ENCODE assay signal across 8 cellular contexts in genomic region chr13:113187263-113187669, GRCh38. TPM values are rescaled to one million over a fixed set of nuclear protein-coding genes. Genes with fewer than 3 reads are reported as not detected.
A peak's percentile ranks its signal among the peaks of the same experiment; 100 is the strongest.
DNase-seq lines count a peak whose midpoint lies in the region; ATAC-seq, FAIRE-seq and TF ChIP-seq lines count a peak whose summit lies in the region.

No MANE protein-coding gene starts in this region.

- no peaks in the 10 kb centered on the region for H3K9me1 ChIP-seq in K562 (ENCODE audit: control insufficient read depth, insufficient read depth, low read length)

- TF ChIP-seq CTCF in K562 (IDR thresholded peaks at IDR 0.05 in 2 of 3, conservative IDR thresholded peaks at IDR 0.05 in 1 of 3; ENCODE audit: insufficient read depth in 2 of 3, low read depth in 1 of 3, low read length in 3 of 3): no peak
- TF ChIP-seq CTCF in kidney epithelial cell (IDR thresholded peaks at IDR 0.05; ENCODE audit: insufficient read depth, low read length, poor library complexity, severe bottlenecking): no peak

- intact Hi-C loops in K562 (cut with micrococcal nuclease): no loop called here

- peak overlapping the region; percentile 47; the same call in 1 of the 3 replicates for H3K27ac ChIP-seq in K562 (ENCODE audit: extremely low read depth, low read depth, low read length)

- H2AFZ ChIP-seq in K562 (ENCODE audit: low read depth, low read length): no peak overlapping the region

- H3K27me3 ChIP-seq in K562 (ENCODE audit: control insufficient read depth in 2 of 2, insufficient read depth in 2 of 2, low read length in 2 of 2) (no peaks in the 10 kb centered on the region), kidney epithelial cell (ENCODE audit: control insufficient read depth, insufficient read depth, low read length) (no peaks in the 10 kb centered on the region)

- H3K4me2 ChIP-seq in K562 (ENCODE audit: insufficient read depth, low read length): peak overlapping the region; percentile 38; the same call in 1 of the 2 replicates

- POLR2A ChIA-PET in K562 (lab: Yijun Ruan, JAX): interaction anchor here (1.0 kb wide), 1 partner anchor 26 kb away, joined by 3 read pairs; no protein-coding TSS in a partner anchor

- CTCF ChIA-PET in K562 (lab: Yijun Ruan, JAX; ENCODE audit: low intra/inter-chr PET ratio): no interaction called here

- no peak for TF ChIP-seq EP300 in K562 (IDR thresholded peaks at IDR 0.05; ENCODE audit: low read length)

- ATAC-seq in K562: peak; percentile 82

- TF ChIP-seq RAD21 in K562 (CRISPR knock-in tag; conservative IDR thresholded peaks at IDR 0.05 in 1 of 2, IDR thresholded peaks at IDR 0.05 in 1 of 2): no peak

- H3K36me3 ChIP-seq in K562 (ENCODE audit: control insufficient read depth, insufficient read depth, low read length) (peaks cover 88% of the 10 kb centered on the region), kidney epithelial cell (ENCODE audit: control insufficient read depth, insufficient read depth, low read length) (peaks cover 3% of the 10 kb centered on the region)

- 35% methylated on average over 6 of the region's 9 CpGs for WGBS in K562 (ENCODE audit: insufficient coverage, low coverage, missing lambda C conversion rate)

- in situ Hi-C loops in K562 (cut with MboI): no loop called here

- no TSS peak for BruUV-seq in K562 (replicated peaks; lab: Mats Ljungman, UMichigan)

- H3K79me2 ChIP-seq in K562 (ENCODE audit: control insufficient read depth, insufficient read depth, low read length): peaks cover 9% of the 10 kb centered on the region; the same call in 2 of the 3 replicates

- peaks cover 4% of the 10 kb centered on the region; the same call in 1 of the 2 replicates for H4K20me1 ChIP-seq in K562 (replicated peaks; ENCODE audit: control insufficient read depth, insufficient read depth, low read length)

- DNase-seq in ELF-1 (ENCODE audit: low read depth, low spot score): peak; percentile 63
- DNase-seq in RPMI7951 (ENCODE audit: low read depth): peak; percentile 99
- peak; percentile 61 to 69 (median 66) for DNase-seq in K562 (ENCODE audit: extremely low read depth in 1 of 4, low spot score in 3 of 4)
- DNase-seq in kidney epithelial cell (ENCODE audit: low read depth): peak; percentile 99
- DNase-seq in stimulated activated CD4-positive, alpha-beta T cell treated with anti-CD3 and anti-CD28 coated beads, Interleukin-4, amount 100 ng/mL, for 48 hours (ENCODE audit: low read depth in 2 of 2): peak; percentile 64 to 69
- no peak for DNase-seq in DMS114 treated with DMSO at 0.1 percent for 48 hours (lab: John Stamatoyannopoulos, UW; ENCODE audit: unreplicated experiment)
- no peak for DNase-seq in iPS-NIHi7 (ENCODE audit: extremely low spot score)
- DNase-seq in UCSD-AML1 (lab: John Stamatoyannopoulos, UW; ENCODE audit: unreplicated experiment): no peak

- H3K9ac ChIP-seq in K562 (ENCODE audit: insufficient read depth in 1 of 2, low read depth in 2 of 2, low read length in 2 of 2): no peak overlapping the region

- H3K4me3 ChIP-seq in K562: no peak overlapping the region
- H3K4me3 ChIP-seq in kidney epithelial cell (ENCODE audit: low read depth, low read length): no peak overlapping the region

- peaks cover 0 to 3% of the 10 kb centered on the region in 2 experiments; a peak in 1 of 5 replicates for H3K4me1 ChIP-seq in K562 (replicated peaks in 1 of 2; ENCODE audit: control insufficient read depth in 2 of 2, insufficient read depth in 2 of 2, low read length in 2 of 2)

- TF ChIP-seq POLR2A in K562 (conservative IDR thresholded peaks at IDR 0.05): 0 out of 2 replicates have a peak, but pooled peaks have one; percentile 29

- H3K9me3 ChIP-seq in K562 (replicated peaks; ENCODE audit: control insufficient read depth, insufficient read depth, low read depth, low read length): no peaks in the 10 kb centered on the region

- FAIRE-seq in K562 (lab: Jason Lieb, UNC): peak; percentile 86

TF ChIP-seq in K562, 482 proteins besides CTCF, POLR2A, EP300 and RAD21 (continues in another document):
- peak; percentile 52 for TF ChIP-seq RFX1 (IDR thresholded peaks at IDR 0.05)
- TF ChIP-seq NUFIP1 (IDR thresholded peaks at IDR 0.05; ENCODE audit: partially characterized antibody): no peak
- no peak for TF ChIP-seq MTF1 (CRISPR knock-in tag; IDR thresholded peaks at IDR 0.05; ENCODE audit: borderline replicate concordance)
- peak; percentile 38; the same call in 1 of the 2 replicates for TF ChIP-seq CREM (IDR thresholded peaks at IDR 0.05; ENCODE audit: low read depth)
- no peak for TF ChIP-seq FOXA1 (IDR thresholded peaks at IDR 0.05; ENCODE audit: borderline replicate concordance)

RNA-seq across cellular contexts. Expression of gene PCID2, which starts 21.2 kb away (rescaled TPM):
- 50.4 and 55.3 TPM in 2 replicates for total RNA-seq in RPMI7951 (2014; rRNA removed; shearing (Covaris generic))
- total RNA-seq in K562 (2011; cell fraction: chromatin; rRNA removed; ENCODE audit: low replicate concordance): 154 and 191 TPM in 2 replicates
- 77.9 and 86.1 TPM in 2 replicates for total RNA-seq in K562 (2011; cell fraction: nucleolus; rRNA removed)
- 112 and 117 TPM in 2 replicates for total RNA-seq in K562 (2011; cell fraction: nucleoplasm; rRNA removed)
- total RNA-seq in K562 (2014; rRNA removed) (39.6 and 45.0 TPM in 2 replicates), K562 (2014; rRNA removed; fragmentation: Illumina TruSeq; extraction: Trizol) (59.6 and 60.7 TPM in 2 replicates), K562 (2015; rRNA removed; fragmentation: Illumina TruSeq; extraction: Trizol) (44.0 and 46.0 TPM in 2 replicates), K562 (2021) (44.0 and 47.8 TPM in 2 replicates), kidney epithelial cell (34.8 and 36.9 TPM in 2 replicates)
- polyA plus RNA-seq in K562 (2011; rRNA removed) (103 and 117 TPM in 2 replicates), K562 (2014; fragmentation: Illumina TruSeq; extraction: Trizol) (48.1 and 49.5 TPM in 2 replicates), K562 (2014; fragmentation: Nextera tagmentation; extraction: Ambion mirVana) (10 to 100 TPM; 67.8 to 87.4 TPM), K562 (2014; rRNA removed) (60.8 and 61.7 TPM in 2 replicates)
- polyA plus RNA-seq in K562 (2011; cell fraction: cytosol; rRNA removed): 36.6 and 57.4 TPM in 2 replicates
- polyA plus RNA-seq in K562 (2011; cell fraction: nucleus; rRNA removed): 134 and 157 TPM in 2 replicates
- polyA plus RNA-seq in K562 (2012): 36.5 and 36.6 TPM in 2 replicates
- 77.6 and 85.6 TPM in 2 replicates for polyA minus RNA-seq in K562 (2011; rRNA and poly(A)+ RNA removed)
- 29.1 and 34.3 TPM in 2 replicates for polyA minus RNA-seq in K562 (2011; cell fraction: cytosol; rRNA and poly(A)+ RNA removed)
- polyA minus RNA-seq in K562 (2011; cell fraction: nucleus; rRNA and poly(A)+ RNA removed): 61.9 and 99.0 TPM in 2 replicates

RNA-seq across cellular contexts. Expression of gene CUL4A, which starts 22.1 kb away (rescaled TPM):
- total RNA-seq in RPMI7951 (2014; rRNA removed; shearing (Covaris generic)): 69.4 and 72.4 TPM in 2 replicates
- total RNA-seq in K562 (2011; cell fraction: chromatin; rRNA removed; ENCODE audit: low replicate concordance): 110 and 115 TPM in 2 replicates
- 60.2 and 66.6 TPM in 2 replicates for total RNA-seq in K562 (2011; cell fraction: nucleolus; rRNA removed)
- total RNA-seq in K562 (2011; cell fraction: nucleoplasm; rRNA removed): 81.5 and 85.5 TPM in 2 replicates
- 92.0 and 102 TPM in 2 replicates for total RNA-seq in K562 (2014; rRNA removed)
- 63.2 and 75.6 TPM in 2 replicates for total RNA-seq in K562 (2014; rRNA removed; fragmentation: Illumina TruSeq; extraction: Trizol)
- 63.8 and 68.1 TPM in 2 replicates for total RNA-seq in K562 (2015; rRNA removed; fragmentation: Illumina TruSeq; extraction: Trizol)
- 75.8 and 79.7 TPM in 2 replicates for total RNA-seq in K562 (2021)
- 42.9 and 47.9 TPM in 2 replicates for polyA plus RNA-seq in K562 (2011; rRNA removed)
- 32.4 and 43.0 TPM in 2 replicates for polyA plus RNA-seq in K562 (2011; cell fraction: cytosol; rRNA removed)
- polyA plus RNA-seq in K562 (2011; cell fraction: nucleus; rRNA removed): 56.6 and 68.3 TPM in 2 replicates
- polyA plus RNA-seq in K562 (2012): 39.6 and 53.2 TPM in 2 replicates
- 60.8 and 62.9 TPM in 2 replicates for polyA plus RNA-seq in K562 (2014; fragmentation: Illumina TruSeq; extraction: Trizol)
- polyA plus RNA-seq in K562 (2014; fragmentation: Nextera tagmentation; extraction: Ambion mirVana): 10 to 100 TPM; 21.1 to 27.1 TPM
- 65.7 and 70.8 TPM in 2 replicates for polyA plus RNA-seq in K562 (2014; rRNA removed)
- polyA minus RNA-seq in K562 (2011; rRNA and poly(A)+ RNA removed): 40.1 and 49.1 TPM in 2 replicates
- 28.3 and 31.6 TPM in 2 replicates for polyA minus RNA-seq in K562 (2011; cell fraction: cytosol; rRNA and poly(A)+ RNA removed)
- 31.1 and 34.1 TPM in 2 replicates for polyA minus RNA-seq in K562 (2011; cell fraction: nucleus; rRNA and poly(A)+ RNA removed)
- total RNA-seq in kidney epithelial cell: 90.4 and 96.0 TPM in 2 replicates

RNA-seq across cellular contexts. Expression of gene PROZ, which starts 28.8 kb away (rescaled TPM):
- not detected in 2 replicates for total RNA-seq in RPMI7951 (2014; rRNA removed; shearing (Covaris generic))
- total RNA-seq in K562 (2011; cell fraction: chromatin; rRNA removed; ENCODE audit: low replicate concordance): not detected in 2 replicates
- not detected in 2 replicates for total RNA-seq in K562 (2011; cell fraction: nucleolus; rRNA removed)
- not detected in 2 replicates for total RNA-seq in K562 (2011; cell fraction: nucleoplasm; rRNA removed)
- not detected in 2 replicates for total RNA-seq in K562 (2014; rRNA removed)
- not detected in 2 replicates for total RNA-seq in K562 (2014; rRNA removed; fragmentation: Illumina TruSeq; extraction: Trizol)
- not detected in 2 replicates for total RNA-seq in K562 (2015; rRNA removed; fragmentation: Illumina TruSeq; extraction: Trizol)
- total RNA-seq in K562 (2021): not detected in 2 replicates
- polyA plus RNA-seq in K562 (2011; rRNA removed): not detected in 2 replicates
- not detected in 2 replicates for polyA plus RNA-seq in K562 (2011; cell fraction: cytosol; rRNA removed)
- polyA plus RNA-seq in K562 (2011; cell fraction: nucleus; rRNA removed): not detected in 2 replicates
- 0.23 and 0.39 TPM in 2 replicates for polyA plus RNA-seq in K562 (2012)
- not detected in 2 replicates for polyA plus RNA-seq in K562 (2014; fragmentation: Illumina TruSeq; extraction: Trizol)
- polyA plus RNA-seq in K562 (2014; fragmentation: Nextera tagmentation; extraction: Ambion mirVana): not detected
- polyA plus RNA-seq in K562 (2014; rRNA removed): not detected in 2 replicates
- not detected in 2 replicates for polyA minus RNA-seq in K562 (2011; rRNA and poly(A)+ RNA removed)
- not detected in 2 replicates for polyA minus RNA-seq in K562 (2011; cell fraction: cytosol; rRNA and poly(A)+ RNA removed)
- polyA minus RNA-seq in K562 (2011; cell fraction: nucleus; rRNA and poly(A)+ RNA removed): not detected in 2 replicates
- not detected in 2 replicates for total RNA-seq in kidney epithelial cell

Comparison
In these comparisons a context has a peak if more than half of its experiments do, and no peak if none do; other contexts are left out.
1. DNase-seq: peak in ELF-1 (single experiment), RPMI7951 (single experiment), K562 (4 of 4), kidney epithelial cell (single experiment) and stimulated activated CD4-positive, alpha-beta T cell treated with anti-CD3 and anti-CD28 coated beads, Interleukin-4, amount 100 ng/mL, for 48 hours (2 of 2); none in DMS114 treated with DMSO at 0.1 percent for 48 hours (single experiment), iPS-NIHi7 (single experiment) and UCSD-AML1 (single experiment).